ENCODE assay signal across 8 cellular contexts in the genomic region with DNA sequence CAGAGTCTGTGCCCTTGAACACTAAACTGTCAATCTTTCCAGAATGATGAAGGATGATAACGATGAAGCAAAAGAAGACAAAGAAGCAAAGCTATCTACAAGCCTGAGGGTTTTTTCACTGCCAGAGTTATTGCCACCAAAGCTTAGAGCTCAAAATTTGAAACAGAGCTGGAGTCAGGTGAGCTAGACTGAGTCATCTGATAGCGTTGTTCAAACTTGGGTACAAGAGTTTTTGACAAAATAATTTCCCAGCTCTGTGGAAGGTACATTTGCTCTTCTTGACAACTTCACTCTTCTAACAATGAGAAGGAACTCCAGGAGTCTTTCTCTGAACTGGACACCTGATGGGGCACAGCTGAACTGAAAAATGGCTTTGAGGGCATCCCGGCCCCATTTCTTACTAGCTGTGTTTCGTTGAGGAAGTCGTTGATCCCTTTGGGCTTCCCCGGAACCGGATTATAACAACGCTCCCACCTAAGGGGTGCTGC. TPM values are rescaled to one million over a fixed set of nuclear protein-coding genes. Genes with fewer than 3 reads are reported as not detected.
DNase-seq lines count a peak whose midpoint lies in the region; ATAC-seq and TF ChIP-seq lines count a peak whose summit lies in the region.

No MANE protein-coding gene starts in this region.

- no peaks in the 10 kb centered on the region for H3K27me3 Mint-ChIP-seq in mesothelial cell of epicardium (ENCODE audit: low read depth)

- no peaks in the 10 kb centered on the region for H3K27me3 ChIP-seq in HUES48 (ENCODE audit: control insufficient read depth, insufficient read depth, low read length)
- H3K27me3 ChIP-seq in breast epithelium, result no peaks in the 10 kb centered on the region
- no peaks in the 10 kb centered on the region for H3K27me3 ChIP-seq in aorta (ENCODE audit: control insufficient read depth in 1 of 2, insufficient read depth in 2 of 2, low read length in 1 of 2)

- H3K4me1 ChIP-seq in HUES48 (ENCODE audit: control insufficient read depth, insufficient read depth, low read length) (peaks cover 13% of the 10 kb centered on the region), breast epithelium (peaks cover 0 to 8% of the 10 kb centered on the region in 2 donors), aorta (ENCODE audit: control insufficient read depth in 1 of 2, insufficient read depth in 2 of 2, low read length in 2 of 2) (no peaks in the 10 kb centered on the region)

- TF ChIP-seq POLR2A in breast epithelium (IDR thresholded peaks at IDR 0.05), result no peak

- peaks cover 44% of the 10 kb centered on the region for H3K4me1 Mint-ChIP-seq in mesothelial cell of epicardium

- H3K9ac ChIP-seq in HUES48 (ENCODE audit: low read depth, low read length), result peak overlapping the region; percentile 81

- H3K36me3 ChIP-seq in HUES48 (ENCODE audit: control insufficient read depth, insufficient read depth, low read length) (peaks cover 2% of the 10 kb centered on the region; the same call in 1 of the 2 replicates), breast epithelium (no peaks in the 10 kb centered on the region), aorta (ENCODE audit: control insufficient read depth in 1 of 2, insufficient read depth in 2 of 2, low read length in 1 of 2) (no peaks in the 10 kb centered on the region)

- H3K27ac ChIP-seq in HUES48 (ENCODE audit: low read depth, low read length) (peak overlapping the region; percentile 54), breast epithelium (peak overlapping the region; percentile 93 to 97), aorta (ENCODE audit: low read depth in 1 of 2, low read length in 2 of 2) (peak overlapping the region in 1 of 2 donors; percentile 43)

- H3K9me3 Mint-ChIP-seq in mesothelial cell of epicardium, result no peaks in the 10 kb centered on the region

- H3K9me3 ChIP-seq in HUES48 (ENCODE audit: control insufficient read depth, insufficient read depth, low read length), result no peaks in the 10 kb centered on the region
- H3K9me3 ChIP-seq in breast epithelium, result no peaks in the 10 kb centered on the region
- no peaks in the 10 kb centered on the region for H3K9me3 ChIP-seq in aorta (ENCODE audit: control insufficient read depth, low read length)

- H3K36me3 Mint-ChIP-seq in mesothelial cell of epicardium, result peaks cover 17% of the 10 kb centered on the region

- no peak for ATAC-seq in aorta (ENCODE audit: low FRiP score)
- no peak for ATAC-seq in HG03469 (IDR thresholded peaks at IDR 0.05; ENCODE audit: unreplicated experiment)
- no peak for ATAC-seq in HG02571 (IDR thresholded peaks at IDR 0.05; ENCODE audit: unreplicated experiment)

- WGBS in aorta, 2 donors, result 4 to 5% methylated on average over 8 of the region's 8 CpGs

- peak overlapping the region; percentile 93 for H3K27ac Mint-ChIP-seq in mesothelial cell of epicardium

- intact Hi-C loops in breast epithelium (cut with DNase I; ENCODE audit: low total_unique reads), result no loop called here
- intact Hi-C loops in aorta (cut with DNase I), result no loop called here

- DNase-seq in DMS53 (lab: John Stamatoyannopoulos, UW), result peak; percentile 32
- DNase-seq in DMS53 treated with DMSO at 0.1 percent for 48 hours (lab: John Stamatoyannopoulos, UW; ENCODE audit: unreplicated experiment), result no peak
- DNase-seq in breast epithelium (ENCODE audit: low spot score in 2 of 2), result no peak
- no peak for DNase-seq in mesothelial cell of epicardium (ENCODE audit: low spot score in 2 of 2, unreplicated experiment in 2 of 2)
- DNase-seq in aorta, result no peak

- H3K4me3 ChIP-seq in HUES48 (ENCODE audit: low read depth, low read length) (peak overlapping the region; percentile 91), breast epithelium (peak overlapping the region; percentile 70 to 91 (median 81)), aorta (ENCODE audit: low read length in 2 of 2) (peak overlapping the region; percentile 29 to 74)

- peak overlapping the region; percentile 95 for H3K4me3 Mint-ChIP-seq in mesothelial cell of epicardium

- no peak for TF ChIP-seq CTCF in breast epithelium (IDR thresholded peaks at IDR 0.05)
- TF ChIP-seq CTCF in mesothelial cell of epicardium (IDR thresholded peaks at IDR 0.05; ENCODE audit: unreplicated experiment), result no peak

RNA-seq across cellular contexts. Expression of gene MCCC1, which starts 0.7 kb away (rescaled TPM):
- total RNA-seq in breast epithelium (10 to 100 TPM; 42.3 to 70.2 (median 47.6) TPM), mesothelial cell of epicardium (36.4 to 39.0 TPM (median 37.3 TPM) in 3 replicates), aorta (10 to 100 TPM; 16.8 to 20.8 TPM)
- polyA plus RNA-seq in aorta, result 10 to 100 TPM in 1 of 2 donors, 1 to 10 TPM in 1; 8.5 to 59.4 TPM
